In genomic region chr9:35615981-35616680, GRCh38 we compare ENCODE assay signal across 9 cellular contexts. TPM values are rescaled to one million over a fixed set of nuclear protein-coding genes. Genes with fewer than 3 reads are reported as not detected.
DNase-seq lines count a peak whose midpoint lies in the region; ATAC-seq and TF ChIP-seq lines count a peak whose summit lies in the region.
"Had no signal": no experiment of that assay in that cellular context is flagged by ENCODE, and none has a peak within 500 bp of the region (broad histone marks: within the 10 kb centered on the region; RNA-seq: fewer than 3 reads in every experiment).

No MANE protein-coding gene starts in this region.

- H3K27ac ChIP-seq in CD4-positive, alpha-beta memory T cell (ENCODE audit: low read depth, low read length), result peak overlapping the region; percentile 60
- no peak overlapping the region for H3K27ac ChIP-seq in HEK293 (ENCODE audit: extremely low read depth, low read depth, low read length)

- peak overlapping the region; percentile 88 to 95 (median 93) for H3K27ac Mint-ChIP-seq in CD4-positive, alpha-beta memory T cell
- H3K27ac Mint-ChIP-seq in activated naive CD8-positive, alpha-beta T cell, result peak overlapping the region; percentile 80
- no peak overlapping the region for H3K27ac Mint-ChIP-seq in mesothelial cell of epicardium

- POLR2A ChIA-PET in CD4-positive, alpha-beta memory T cell (lab: Charles Lee; ENCODE audit: partially characterized antibody), result interaction anchor here (0.6 to 8.2 kb wide), 12 partner anchors 11 to 522 kb away, joined by 3 to 148 read pairs (median 6); partner anchors contain the start of genes CCDC107, CREB3, GBA2 and RGP1
- POLR2A ChIA-PET in HEK293 (lab: Yijun Ruan, JAX), result interaction anchor here (1.2 kb wide), 1 partner anchor 116 kb away, joined by 4 read pairs; the partner anchor contains the start of gene TLN1

- peaks cover 29 to 65% (median 40%) of the 10 kb centered on the region in 4 donors for H3K4me1 Mint-ChIP-seq in CD4-positive, alpha-beta memory T cell
- H3K4me1 Mint-ChIP-seq in activated naive CD8-positive, alpha-beta T cell (ENCODE audit: low read depth), result peaks cover 49% of the 10 kb centered on the region
- H3K4me1 Mint-ChIP-seq in mesothelial cell of epicardium, result no peaks in the 10 kb centered on the region

- intact Hi-C loops in CD4-positive, alpha-beta memory T cell (cut with micrococcal nuclease), result loop anchor here (2.0 to 5.0 kb wide), 2 partner anchors 81 to 266 kb away; no protein-coding TSS in a partner anchor

- H3K27me3 Mint-ChIP-seq in CD4-positive, alpha-beta memory T cell, result no peaks in the 10 kb centered on the region
- no peaks in the 10 kb centered on the region for H3K27me3 Mint-ChIP-seq in activated naive CD8-positive, alpha-beta T cell
- H3K27me3 Mint-ChIP-seq in mesothelial cell of epicardium (ENCODE audit: low read depth), result peaks cover 80% of the 10 kb centered on the region

- DNase-seq in CD4-positive, alpha-beta memory T cell, result no peak
- no peak for DNase-seq in mesothelial cell of epicardium (ENCODE audit: low spot score in 2 of 2, unreplicated experiment in 2 of 2)
- DNase-seq in effector CD8-positive, alpha-beta T cell (lab: John Stamatoyannopoulos, UW), result no peak
- DNase-seq: PC-3 had no signal

- H3K36me3 ChIP-seq in CD4-positive, alpha-beta memory T cell (ENCODE audit: insufficient read depth, low read length), result no peaks in the 10 kb centered on the region
- no peaks in the 10 kb centered on the region for H3K36me3 ChIP-seq in HEK293 (ENCODE audit: control insufficient read depth in 2 of 2, insufficient read depth in 1 of 2, low read length in 2 of 2)

- H3K4me3 Mint-ChIP-seq in CD4-positive, alpha-beta memory T cell, result peak overlapping the region; percentile 84 to 91 (median 88)
- H3K4me3 Mint-ChIP-seq in activated naive CD8-positive, alpha-beta T cell, result peak overlapping the region; percentile 81
- H3K4me3 Mint-ChIP-seq in mesothelial cell of epicardium, result peak overlapping the region; percentile 61

- peaks cover 36% of the 10 kb centered on the region for H3K4me1 ChIP-seq in CD4-positive, alpha-beta memory T cell (ENCODE audit: insufficient read depth, low read length)
- H3K4me1 ChIP-seq in HEK293 (ENCODE audit: control insufficient read depth, insufficient read depth, low read length), result no peaks in the 10 kb centered on the region

- H3K36me3 Mint-ChIP-seq in CD4-positive, alpha-beta memory T cell, result peaks cover 0 to 3% of the 10 kb centered on the region in 2 donors
- H3K36me3 Mint-ChIP-seq in activated naive CD8-positive, alpha-beta T cell, result no peaks in the 10 kb centered on the region
- no peaks in the 10 kb centered on the region for H3K36me3 Mint-ChIP-seq in mesothelial cell of epicardium

- CTCF ChIA-PET in CD4-positive, alpha-beta memory T cell (lab: Charles Lee; ENCODE audit: partially characterized antibody), result interaction anchor here (0.7 to 11.1 kb wide), 17 partner anchors 8 to 514 kb away, joined by 3 to 145 read pairs (median 9); partner anchors contain the start of genes CCDC107, CREB3, RMRP and STOML2
- CTCF ChIA-PET in HEK293 (lab: Yijun Ruan, JAX), result interaction anchor here (0.6 to 1.5 kb wide), 5 partner anchors 10 to 80 kb away, joined by 3 to 6 read pairs (median 4); no protein-coding TSS in a partner anchor

- no peaks in the 10 kb centered on the region for H3K9me3 ChIP-seq in CD4-positive, alpha-beta memory T cell (ENCODE audit: control insufficient read depth in 1 of 2, low read length in 2 of 2)
- no peaks in the 10 kb centered on the region for H3K9me3 ChIP-seq in HEK293 (ENCODE audit: control insufficient read depth, insufficient read depth, low read depth, low read length)

- H3K4me3 ChIP-seq in CD4-positive, alpha-beta memory T cell (ENCODE audit: low read length in 2 of 2), result peak overlapping the region in 1 of 2 donors; percentile 64
- no peak overlapping the region for H3K4me3 ChIP-seq in HEK293 (ENCODE audit: low read depth, low read length)

- TF ChIP-seq CTCF in HEK293 (tag by site-specific recombination; IDR thresholded peaks at IDR 0.05), result no peak
- TF ChIP-seq CTCF in mesothelial cell of epicardium (IDR thresholded peaks at IDR 0.05; ENCODE audit: unreplicated experiment), result no peak

- no peaks in the 10 kb centered on the region for H3K27me3 ChIP-seq in CD4-positive, alpha-beta memory T cell (ENCODE audit: insufficient read depth, low read length)

- H3K9me3 Mint-ChIP-seq in CD4-positive, alpha-beta memory T cell, result no peaks in the 10 kb centered on the region
- H3K9me3 Mint-ChIP-seq in activated naive CD8-positive, alpha-beta T cell (ENCODE audit: low read depth), result no peaks in the 10 kb centered on the region
- H3K9me3 Mint-ChIP-seq in mesothelial cell of epicardium, result no peaks in the 10 kb centered on the region

- ATAC-seq in HG03432 (IDR thresholded peaks at IDR 0.05; ENCODE audit: unreplicated experiment) (no peak), HG02763 (IDR thresholded peaks at IDR 0.05; ENCODE audit: unreplicated experiment) (no peak), GM18867 (IDR thresholded peaks at IDR 0.05; ENCODE audit: unreplicated experiment) (no peak)
- ATAC-seq: PC-3 had no signal

TF ChIP-seq in HEK293, 187 proteins besides CTCF, POLR2A, EP300 and RAD21:
- TF ChIP-seq SCRT1 (tag by site-specific recombination; IDR thresholded peaks at IDR 0.05; ENCODE audit: borderline replicate concordance) (peak; percentile 70), HOXA7 (CRISPR knock-in tag; IDR thresholded peaks at IDR 0.05; ENCODE audit: borderline replicate concordance) (no peak), ZNF292 (tag by site-specific recombination; IDR thresholded peaks at IDR 0.05; ENCODE audit: borderline replicate concordance, low read depth) (no peak), ZNF335 (tag by site-specific recombination; conservative IDR thresholded peaks at IDR 0.05) (0 out of 2 replicates have a peak, but pooled peaks have one; percentile 27), ZBTB17 (tag by site-specific recombination; IDR thresholded peaks at IDR 0.05) (0 out of 2 replicates have a peak, but pooled peaks have one; percentile 15), ZBTB26 (tag by site-specific recombination; optimal IDR thresholded peaks at IDR 0.05) (no peak), SCRT2 (tag by site-specific recombination; IDR thresholded peaks at IDR 0.05) (peak; percentile 78), ZIC2 (tag by site-specific recombination; IDR thresholded peaks at IDR 0.05) (peak; percentile 75), ZNF670 (tag by site-specific recombination; IDR thresholded peaks at IDR 0.05; ENCODE audit: low read depth) (no peak)

RNA-seq across cellular contexts. Expression of gene CD72, which starts 2.1 kb away (rescaled TPM):
- total RNA-seq in CD4-positive, alpha-beta memory T cell, result 1 to 10 TPM; 4.4 to 6.5 TPM
- polyA plus RNA-seq in CD4-positive, alpha-beta memory T cell, result 1 to 10 TPM; 1.4 to 1.8 TPM
- 4.2 to 5.2 TPM (median 4.7 TPM) in 3 replicates for total RNA-seq in mesothelial cell of epicardium

RNA-seq across cellular contexts. Expression of gene TESK1, which starts 11.1 kb away (rescaled TPM):
- 10 to 100 TPM; 48.9 to 53.5 TPM for total RNA-seq in CD4-positive, alpha-beta memory T cell
- 10 to 100 TPM in 1 of 2 donors, 1 to 10 TPM in 1; 3.3 to 17.1 TPM for polyA plus RNA-seq in CD4-positive, alpha-beta memory T cell
- total RNA-seq in mesothelial cell of epicardium, result 48.7 to 52.9 TPM (median 49.0 TPM) in 3 replicates

RNA-seq across cellular contexts. Expression of gene SIT1, which starts 34.6 kb away (rescaled TPM):
- 10 to 100 TPM; 68.7 to 70.2 TPM for total RNA-seq in CD4-positive, alpha-beta memory T cell
- 100 to 1,000 TPM; 163 to 231 TPM for polyA plus RNA-seq in CD4-positive, alpha-beta memory T cell
- total RNA-seq in mesothelial cell of epicardium, result not detected in 3 replicates
- total RNA-seq: PC-3 had no signal

RNA-seq across cellular contexts. Expression of gene RMRP, which starts 41.7 kb away (rescaled TPM):
- over 10,000 TPM; 18,678 to 21,585 TPM for total RNA-seq in CD4-positive, alpha-beta memory T cell
- 10 to 100 TPM in 1 of 2 donors, not detected in 1; 54.3 TPM for polyA plus RNA-seq in CD4-positive, alpha-beta memory T cell
- 20,234 to 21,305 TPM (median 21,148 TPM) in 3 replicates for total RNA-seq in mesothelial cell of epicardium

RNA-seq across cellular contexts. Expression of gene CCDC107, which starts 42.0 kb away (rescaled TPM):
- 10 to 100 TPM; 28.4 to 30.4 TPM for total RNA-seq in CD4-positive, alpha-beta memory T cell
- polyA plus RNA-seq in CD4-positive, alpha-beta memory T cell, result 10 to 100 TPM; 90.5 to 92.5 TPM
- total RNA-seq in mesothelial cell of epicardium, result 16.7 to 17.8 TPM (median 17.0 TPM) in 3 replicates

Comparison
In these comparisons a context has a peak if more than half of its experiments do, and no peak if none do; other contexts are left out.
1. RNA of gene SIT1, which starts 34.6 kb away (total RNA-seq): 68.7 to 70.2 TPM in CD4-positive, alpha-beta memory T cell; not detected in mesothelial cell of epicardium; every median in the first group is over 10 times any median in the second.
2. Peak in every context shown above with its lines, with median percentiles within 50 percentile points of each other: H3K4me3 Mint-ChIP-seq.